ENCODE assay signal across 11 cellular contexts in the genomic region with DNA sequence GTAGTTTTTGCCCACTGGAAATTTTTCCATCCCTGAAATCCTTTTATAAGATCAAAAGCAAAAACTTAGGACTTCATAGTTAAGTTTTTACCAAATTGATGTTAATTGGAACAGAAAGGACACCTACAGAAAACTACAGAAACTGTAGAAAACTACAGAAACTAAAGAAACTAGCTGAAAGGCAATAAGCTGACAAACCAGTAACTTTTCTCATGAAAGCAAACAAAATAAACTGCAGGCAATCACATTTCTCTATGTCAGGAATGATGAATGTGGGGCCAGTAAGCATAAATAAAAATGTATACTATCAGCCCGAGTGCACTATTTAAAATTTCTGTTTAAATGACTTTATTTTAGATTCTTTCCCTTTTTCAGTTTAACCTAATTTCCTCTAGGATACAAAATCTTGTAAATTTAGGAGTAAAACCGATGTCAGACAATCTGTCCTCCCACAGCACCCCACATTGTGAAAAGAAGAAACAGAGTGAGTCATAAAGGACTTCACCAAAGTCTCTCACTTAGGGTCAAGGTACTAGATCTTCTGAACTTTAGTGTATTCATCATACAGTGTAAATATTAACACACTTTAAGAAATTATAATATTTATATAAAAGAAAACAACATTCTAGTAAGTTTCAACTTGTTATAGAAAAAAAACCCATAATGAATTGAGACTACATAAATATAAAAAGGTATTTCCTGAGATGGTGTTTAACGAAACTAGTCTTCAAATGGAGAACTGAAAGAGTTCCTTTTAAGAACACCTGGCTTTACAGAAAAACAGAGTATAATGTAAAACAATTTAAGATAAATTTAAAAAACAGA.
DNase-seq lines count a peak whose midpoint lies in the region; ATAC-seq and TF ChIP-seq lines count a peak whose summit lies in the region.
"Had no signal": no experiment of that assay in that cellular context is flagged by ENCODE, and none has a peak within 500 bp of the region (broad histone marks: within the 10 kb centered on the region; RNA-seq: fewer than 3 reads in every experiment).

No MANE protein-coding gene starts in this region.

- H4K20me1 ChIP-seq in OCI-LY1 (ENCODE audit: insufficient read depth, low read length): no peaks in the 10 kb centered on the region

- peak overlapping the region; percentile 58 for H3K4me2 ChIP-seq in OCI-LY1 (ENCODE audit: low read length)

- CTCF ChIA-PET in GM10248 (lab: Yijun Ruan, JAX): interaction anchor here (1.4 kb wide), 1 partner anchor 8 kb away, joined by 5 read pairs; no protein-coding TSS in a partner anchor

- H3F3A ChIP-seq in OCI-LY1 (ENCODE audit: insufficient read depth, low read length): no peaks in the 10 kb centered on the region

- TF ChIP-seq CTCF in GM10248 (IDR thresholded peaks at IDR 0.05; ENCODE audit: control extremely low read depth, extremely low read depth, low read depth, missing control alignments) (no peak), OCI-LY1 (IDR thresholded peaks at IDR 0.05; ENCODE audit: low read length) (no peak)

- ATAC-seq in GM19467 (IDR thresholded peaks at IDR 0.05; ENCODE audit: unreplicated experiment): peak; percentile 92
- peak; percentile 93 for ATAC-seq in HG03060 (IDR thresholded peaks at IDR 0.05; ENCODE audit: low read depth, unreplicated experiment)
- no peak for ATAC-seq in stimulated activated naive CD8-positive, alpha-beta T cell treated with anti-CD3 and anti-CD28 coated beads, Interleukin-15, Interleukin-2, amounts not matched to agents 100 U/mL and 50 U/mL, for 24 hours
- no peak for ATAC-seq in SK-N-SH treated with all-trans-retinoic acid at 6 μM for 48 hours
- ATAC-seq: upper lobe of right lung had no signal

- H3K79me2 ChIP-seq in OCI-LY1 (ENCODE audit: insufficient read depth, low read length): no peaks in the 10 kb centered on the region

- peak; percentile 39 for DNase-seq in GM10248 (ENCODE audit: extremely low spot score)
- no peak for DNase-seq in stimulated activated naive CD8-positive, alpha-beta T cell treated with anti-CD3 and anti-CD28 coated beads, Interleukin-15, Interleukin-2, amounts not matched to agents 100 U/mL and 50 U/mL, for 24 hours
- DNase-seq in SKM-1 treated with dmso at 0.1 percent for 144 hours (lab: John Stamatoyannopoulos, UW; ENCODE audit: unreplicated experiment): no peak
- no peak for DNase-seq in NCI-H146 (lab: John Stamatoyannopoulos, UW)
- DNase-seq: NCI-H1417; stimulated activated CD4-positive, alpha-beta T cell treated with anti-CD3 and anti-CD28 coated beads, Interleukin-1b, Interleukin-23, amount 100 ng/mL, for 48 hours; upper lobe of right lung had no signal

- H3K4me3 ChIP-seq in OCI-LY1 (ENCODE audit: low read depth, low read length, poor library complexity, severe bottlenecking): no peak overlapping the region
- H3K4me3 ChIP-seq: upper lobe of right lung had no signal

- H3K27me3 ChIP-seq in OCI-LY1 (ENCODE audit: insufficient read depth, low read length): no peaks in the 10 kb centered on the region
- H3K27me3 ChIP-seq: upper lobe of right lung had no signal

- POLR2A ChIA-PET in GM10248 (lab: Yijun Ruan, JAX): no interaction called here

- H3K9me2 ChIP-seq in OCI-LY1 (ENCODE audit: low read depth, low read length): no peaks in the 10 kb centered on the region

- peak overlapping the region; percentile 93 for H3K27ac ChIP-seq in OCI-LY1 (ENCODE audit: low read depth, low read length, poor library complexity, severe bottlenecking)
- H3K27ac ChIP-seq: upper lobe of right lung had no signal

- H3K36me3 ChIP-seq in OCI-LY1 (ENCODE audit: insufficient read depth, low read length): peaks cover 11% of the 10 kb centered on the region

- peaks cover 5% of the 10 kb centered on the region; the same call in 1 of the 2 replicates for H3K9me3 ChIP-seq in OCI-LY1 (ENCODE audit: low read length)
- H3K9me3 ChIP-seq: upper lobe of right lung had no signal

- peak overlapping the region; percentile 57 for H3K9ac ChIP-seq in OCI-LY1 (ENCODE audit: low read length)

- no peak overlapping the region for H2AFZ ChIP-seq in OCI-LY1 (ENCODE audit: low read length)

- H3K4me1 ChIP-seq in OCI-LY1 (ENCODE audit: insufficient read depth, low read length, severe bottlenecking): peaks cover 47% of the 10 kb centered on the region
- H3K4me1 ChIP-seq: upper lobe of right lung had no signal

TF ChIP-seq in SK-N-SH treated with all-trans-retinoic acid at 6 μM for 48 hours, 23 proteins besides CTCF, POLR2A, EP300 and RAD21:
- TF ChIP-seq, protein P1, sequence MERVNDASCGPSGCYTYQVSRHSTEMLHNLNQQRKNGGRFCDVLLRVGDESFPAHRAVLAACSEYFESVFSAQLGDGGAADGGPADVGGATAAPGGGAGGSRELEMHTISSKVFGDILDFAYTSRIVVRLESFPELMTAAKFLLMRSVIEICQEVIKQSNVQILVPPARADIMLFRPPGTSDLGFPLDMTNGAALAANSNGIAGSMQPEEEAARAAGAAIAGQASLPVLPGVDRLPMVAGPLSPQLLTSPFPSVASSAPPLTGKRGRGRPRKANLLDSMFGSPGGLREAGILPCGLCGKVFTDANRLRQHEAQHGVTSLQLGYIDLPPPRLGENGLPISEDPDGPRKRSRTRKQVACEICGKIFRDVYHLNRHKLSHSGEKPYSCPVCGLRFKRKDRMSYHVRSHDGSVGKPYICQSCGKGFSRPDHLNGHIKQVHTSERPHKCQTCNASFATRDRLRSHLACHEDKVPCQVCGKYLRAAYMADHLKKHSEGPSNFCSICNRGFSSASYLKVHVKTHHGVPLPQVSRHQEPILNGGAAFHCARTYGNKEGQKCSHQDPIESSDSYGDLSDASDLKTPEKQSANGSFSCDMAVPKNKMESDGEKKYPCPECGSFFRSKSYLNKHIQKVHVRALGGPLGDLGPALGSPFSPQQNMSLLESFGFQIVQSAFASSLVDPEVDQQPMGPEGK (CRISPR knock-in tag; IDR thresholded peaks at IDR 0.05; ENCODE audit: borderline replicate concordance): no peak
- TF ChIP-seq, protein P2, sequence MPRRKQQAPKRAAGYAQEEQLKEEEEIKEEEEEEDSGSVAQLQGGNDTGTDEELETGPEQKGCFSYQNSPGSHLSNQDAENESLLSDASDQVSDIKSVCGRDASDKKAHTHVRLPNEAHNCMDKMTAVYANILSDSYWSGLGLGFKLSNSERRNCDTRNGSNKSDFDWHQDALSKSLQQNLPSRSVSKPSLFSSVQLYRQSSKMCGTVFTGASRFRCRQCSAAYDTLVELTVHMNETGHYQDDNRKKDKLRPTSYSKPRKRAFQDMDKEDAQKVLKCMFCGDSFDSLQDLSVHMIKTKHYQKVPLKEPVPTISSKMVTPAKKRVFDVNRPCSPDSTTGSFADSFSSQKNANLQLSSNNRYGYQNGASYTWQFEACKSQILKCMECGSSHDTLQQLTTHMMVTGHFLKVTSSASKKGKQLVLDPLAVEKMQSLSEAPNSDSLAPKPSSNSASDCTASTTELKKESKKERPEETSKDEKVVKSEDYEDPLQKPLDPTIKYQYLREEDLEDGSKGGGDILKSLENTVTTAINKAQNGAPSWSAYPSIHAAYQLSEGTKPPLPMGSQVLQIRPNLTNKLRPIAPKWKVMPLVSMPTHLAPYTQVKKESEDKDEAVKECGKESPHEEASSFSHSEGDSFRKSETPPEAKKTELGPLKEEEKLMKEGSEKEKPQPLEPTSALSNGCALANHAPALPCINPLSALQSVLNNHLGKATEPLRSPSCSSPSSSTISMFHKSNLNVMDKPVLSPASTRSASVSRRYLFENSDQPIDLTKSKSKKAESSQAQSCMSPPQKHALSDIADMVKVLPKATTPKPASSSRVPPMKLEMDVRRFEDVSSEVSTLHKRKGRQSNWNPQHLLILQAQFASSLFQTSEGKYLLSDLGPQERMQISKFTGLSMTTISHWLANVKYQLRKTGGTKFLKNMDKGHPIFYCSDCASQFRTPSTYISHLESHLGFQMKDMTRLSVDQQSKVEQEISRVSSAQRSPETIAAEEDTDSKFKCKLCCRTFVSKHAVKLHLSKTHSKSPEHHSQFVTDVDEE (CRISPR knock-in tag; IDR thresholded peaks at IDR 0.05): no peak
- TF ChIP-seq OSR1 (CRISPR knock-in tag; IDR thresholded peaks at IDR 0.05): no peak
- TF ChIP-seq, protein P3, sequence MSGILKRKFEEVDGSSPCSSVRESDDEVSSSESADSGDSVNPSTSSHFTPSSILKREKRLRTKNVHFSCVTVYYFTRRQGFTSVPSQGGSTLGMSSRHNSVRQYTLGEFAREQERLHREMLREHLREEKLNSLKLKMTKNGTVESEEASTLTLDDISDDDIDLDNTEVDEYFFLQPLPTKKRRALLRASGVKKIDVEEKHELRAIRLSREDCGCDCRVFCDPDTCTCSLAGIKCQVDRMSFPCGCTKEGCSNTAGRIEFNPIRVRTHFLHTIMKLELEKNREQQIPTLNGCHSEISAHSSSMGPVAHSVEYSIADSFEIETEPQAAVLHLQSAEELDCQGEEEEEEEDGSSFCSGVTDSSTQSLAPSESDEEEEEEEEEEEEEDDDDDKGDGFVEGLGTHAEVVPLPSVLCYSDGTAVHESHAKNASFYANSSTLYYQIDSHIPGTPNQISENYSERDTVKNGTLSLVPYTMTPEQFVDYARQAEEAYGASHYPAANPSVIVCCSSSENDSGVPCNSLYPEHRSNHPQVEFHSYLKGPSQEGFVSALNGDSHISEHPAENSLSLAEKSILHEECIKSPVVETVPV (CRISPR knock-in tag; IDR thresholded peaks at IDR 0.05): no peak
- no peak for TF ChIP-seq SNAI2 (CRISPR knock-in tag; IDR thresholded peaks at IDR 0.05)
- TF ChIP-seq ZNF70 (CRISPR knock-in tag; IDR thresholded peaks at IDR 0.05): no peak
- no peak for TF ChIP-seq PPARA (CRISPR knock-in tag; IDR thresholded peaks at IDR 0.05; ENCODE audit: borderline replicate concordance)
- no peak for TF ChIP-seq CSDC2 (CRISPR knock-in tag; IDR thresholded peaks at IDR 0.05)
- TF ChIP-seq ZNF8 (CRISPR knock-in tag; IDR thresholded peaks at IDR 0.05): no peak
- TF ChIP-seq ZFP3 (CRISPR knock-in tag; IDR thresholded peaks at IDR 0.05): no peak
- TF ChIP-seq ISL1 (CRISPR knock-in tag; IDR thresholded peaks at IDR 0.05): no peak
- TF ChIP-seq ZNF565 (CRISPR knock-in tag; conservative IDR thresholded peaks at IDR 0.05; ENCODE audit: low read depth): no peak
- TF ChIP-seq TCF4 (CRISPR knock-in tag; IDR thresholded peaks at IDR 0.05; ENCODE audit: borderline replicate concordance): no peak
- no peak for TF ChIP-seq ARNTL (CRISPR knock-in tag; IDR thresholded peaks at IDR 0.05; ENCODE audit: borderline replicate concordance, low read depth)
- no peak for TF ChIP-seq BACH2 (CRISPR knock-in tag; IDR thresholded peaks at IDR 0.05; ENCODE audit: borderline replicate concordance)
- TF ChIP-seq ZFP30 (CRISPR knock-in tag; IDR thresholded peaks at IDR 0.05): no peak

Comparison
In these comparisons a context has a peak if more than half of its experiments do, and no peak if none do; other contexts are left out.
1. ATAC-seq: peak in GM19467 (single experiment) and HG03060 (single experiment); none in stimulated activated naive CD8-positive, alpha-beta T cell treated with anti-CD3 and anti-CD28 coated beads, Interleukin-15, Interleukin-2, amounts not matched to agents 100 U/mL and 50 U/mL, for 24 hours (single experiment) and SK-N-SH treated with all-trans-retinoic acid at 6 μM for 48 hours (single experiment).